Comparison of ENCODE assay signal across 11 cellular contexts in genomic region chr7:152512711-152513110, GRCh38.
A peak's percentile ranks its signal among the peaks of the same experiment; 100 is the strongest.
DNase-seq lines count a peak whose midpoint lies in the region; ATAC-seq and TF ChIP-seq lines count a peak whose summit lies in the region.
"Had no signal": no experiment of that assay in that cellular context is flagged by ENCODE, and none has a peak within 500 bp of the region (broad histone marks: within the 10 kb centered on the region; RNA-seq: fewer than 3 reads in every experiment).

No MANE protein-coding gene starts in this region.

- no peak for TF ChIP-seq CTCF in prostate gland (IDR thresholded peaks at IDR 0.05)

- peaks cover 0 to 18% (median 4%) of the 10 kb centered on the region in 4 donors for H3K4me1 Mint-ChIP-seq in CD4-positive, CD25-positive, alpha-beta regulatory T cell
- H3K4me1 Mint-ChIP-seq in dendritic cell treated with granulocyte-macrophage colony-stimulating factor and Interleukin-4, amounts not matched to agents 40 ng/mL and 50 ng/mL, for 4 days (ENCODE audit: low read depth): peaks cover 21% of the 10 kb centered on the region

- no peaks in the 10 kb centered on the region for H3K9me3 Mint-ChIP-seq in CD4-positive, CD25-positive, alpha-beta regulatory T cell
- no peaks in the 10 kb centered on the region for H3K9me3 Mint-ChIP-seq in dendritic cell treated with granulocyte-macrophage colony-stimulating factor and Interleukin-4, amounts not matched to agents 40 ng/mL and 50 ng/mL, for 4 days

- 70% methylated on average over 4 of the region's 4 CpGs for WGBS in prostate gland

- intact Hi-C loops in dendritic cell treated with granulocyte-macrophage colony-stimulating factor and Interleukin-4, amounts not matched to agents 40 ng/mL and 50 ng/mL, for 4 days (cut with micrococcal nuclease): loop anchor here (2.0 kb wide), 1 partner anchor 50 kb away; no protein-coding TSS in a partner anchor
- intact Hi-C loops in prostate gland (cut with DNase I): no loop called here

- peak overlapping the region in 1 of 3 donors; percentile 54 for H3K27ac Mint-ChIP-seq in CD4-positive, CD25-positive, alpha-beta regulatory T cell
- peak overlapping the region; percentile 67 for H3K27ac Mint-ChIP-seq in dendritic cell treated with granulocyte-macrophage colony-stimulating factor and Interleukin-4, amounts not matched to agents 40 ng/mL and 50 ng/mL, for 4 days

- no peaks in the 10 kb centered on the region for H3K36me3 Mint-ChIP-seq in CD4-positive, CD25-positive, alpha-beta regulatory T cell
- H3K36me3 Mint-ChIP-seq in dendritic cell treated with granulocyte-macrophage colony-stimulating factor and Interleukin-4, amounts not matched to agents 40 ng/mL and 50 ng/mL, for 4 days (ENCODE audit: low read depth): no peaks in the 10 kb centered on the region

- ATAC-seq in CD4-positive, CD25-positive, alpha-beta regulatory T cell (ENCODE audit: low read depth in 2 of 2): peak; percentile 74 to 75
- ATAC-seq in GM21737 (IDR thresholded peaks at IDR 0.05; ENCODE audit: unreplicated experiment): peak; percentile 62
- ATAC-seq: left lobe of liver had no signal

- peak in 2 of 3 donors; percentile 20 to 57 for DNase-seq in CD4-positive, CD25-positive, alpha-beta regulatory T cell
- DNase-seq in RKO (ENCODE audit: low spot score): peak; percentile 75
- DNase-seq in HAP-1 (ENCODE audit: low spot score in 2 of 2): no peak
- DNase-seq in prostate gland (ENCODE audit: low spot score): no peak
- DNase-seq in COR-L47 (lab: John Stamatoyannopoulos, UW): no peak
- DNase-seq in LoVo (ENCODE audit: low spot score): no peak

- H3K27me3 ChIP-seq in CD4-positive, CD25-positive, alpha-beta regulatory T cell (ENCODE audit: control insufficient read depth, insufficient read depth, low read length): no peaks in the 10 kb centered on the region
- H3K27me3 ChIP-seq in HAP-1 (ENCODE audit: low read depth): no peaks in the 10 kb centered on the region
- no peaks in the 10 kb centered on the region for H3K27me3 ChIP-seq in prostate gland (replicated peaks; ENCODE audit: insufficient read depth)

- H3K9me3 ChIP-seq in CD4-positive, CD25-positive, alpha-beta regulatory T cell (ENCODE audit: control insufficient read depth in 2 of 2, low read length in 2 of 2): no peaks in the 10 kb centered on the region
- no peaks in the 10 kb centered on the region for H3K9me3 ChIP-seq in HAP-1
- no peaks in the 10 kb centered on the region for H3K9me3 ChIP-seq in prostate gland

- no peaks in the 10 kb centered on the region for H3K36me3 ChIP-seq in CD4-positive, CD25-positive, alpha-beta regulatory T cell (ENCODE audit: control insufficient read depth, insufficient read depth, low read length)
- H3K36me3 ChIP-seq in HAP-1 (replicated peaks): no peaks in the 10 kb centered on the region
- no peaks in the 10 kb centered on the region for H3K36me3 ChIP-seq in prostate gland

- TF ChIP-seq POLR2A in prostate gland (IDR thresholded peaks at IDR 0.05): no peak

- peaks cover 11% of the 10 kb centered on the region for H3K27me3 Mint-ChIP-seq in CD4-positive, CD25-positive, alpha-beta regulatory T cell
- peaks cover 5% of the 10 kb centered on the region for H3K27me3 Mint-ChIP-seq in dendritic cell treated with granulocyte-macrophage colony-stimulating factor and Interleukin-4, amounts not matched to agents 40 ng/mL and 50 ng/mL, for 4 days

- in situ Hi-C loops in HAP-1 (cut with MboI; ENCODE audit: low sequenced_read_pairs): no loop called here

- peaks cover 12% of the 10 kb centered on the region for H3K4me1 ChIP-seq in CD4-positive, CD25-positive, alpha-beta regulatory T cell (ENCODE audit: control insufficient read depth, insufficient read depth, low read length, poor library complexity, severe bottlenecking)
- H3K4me1 ChIP-seq in HAP-1: no peaks in the 10 kb centered on the region
- no peaks in the 10 kb centered on the region for H3K4me1 ChIP-seq in prostate gland (replicated peaks)

- H3K27ac ChIP-seq in CD4-positive, CD25-positive, alpha-beta regulatory T cell (ENCODE audit: insufficient read depth, low read length, poor library complexity, severe bottlenecking): no peak overlapping the region
- no peak overlapping the region for H3K27ac ChIP-seq in prostate gland
- H3K27ac ChIP-seq: KMS-11, SK-N-MC had no signal

- peak overlapping the region; percentile 75 for H3K4me3 ChIP-seq in CD4-positive, CD25-positive, alpha-beta regulatory T cell (ENCODE audit: low read depth, low read length)
- H3K4me3 ChIP-seq in HAP-1 (no peak overlapping the region), prostate gland (no peak overlapping the region)
- H3K4me3 ChIP-seq: SK-N-MC had no signal

- peak overlapping the region in 2 of 4 donors; percentile 76 to 81 for H3K4me3 Mint-ChIP-seq in CD4-positive, CD25-positive, alpha-beta regulatory T cell
- H3K4me3 Mint-ChIP-seq in dendritic cell treated with granulocyte-macrophage colony-stimulating factor and Interleukin-4, amounts not matched to agents 40 ng/mL and 50 ng/mL, for 4 days: peak overlapping the region; percentile 64

Comparison
In these comparisons a context has a peak if more than half of its experiments do, and no peak if none do; other contexts are left out.
1. DNase-seq: peak in CD4-positive, CD25-positive, alpha-beta regulatory T cell (2 of 3) and RKO (single experiment); none in HAP-1 (0 of 2), prostate gland (single experiment), COR-L47 (single experiment) and LoVo (single experiment).